In genomic region chr1:150557813-150558212, GRCh38 we compare ENCODE assay signal across 22 cellular contexts. TPM values are rescaled to one million over a fixed set of nuclear protein-coding genes. Genes with fewer than 3 reads are reported as not detected.
DNase-seq lines count a peak whose midpoint lies in the region; ATAC-seq and TF ChIP-seq lines count a peak whose summit lies in the region.
"Had no signal": no experiment of that assay in that cellular context is flagged by ENCODE, and none has a peak within 500 bp of the region (broad histone marks: within the 10 kb centered on the region; RNA-seq: fewer than 3 reads in every experiment).

No MANE protein-coding gene starts in this region.

- ATAC-seq in gastrocnemius medialis (no peak), GM21447 (IDR thresholded peaks at IDR 0.05; ENCODE audit: unreplicated experiment) (no peak), HG03442 (IDR thresholded peaks at IDR 0.05; ENCODE audit: unreplicated experiment) (no peak)
- ATAC-seq: sciatic nerve had no signal

- peaks cover 36 to 37% of the 10 kb centered on the region in 2 donors for H3K4me1 ChIP-seq in gastrocnemius medialis

- H3K4me3 Mint-ChIP-seq in immature natural killer cell, result no peak overlapping the region
- H3K4me3 Mint-ChIP-seq: CD8-positive, alpha-beta memory T cell; T-helper 1 cell treated with Interleukin-12 subunit alpha and Interleukin-12 subunit beta and Interleukin-4 antibody, amounts not matched to agents 30 μg/mL and 1 μg/mL, for 36 hours had no signal

- no peak overlapping the region for H3K4me3 ChIP-seq in gastrocnemius medialis
- H3K4me3 ChIP-seq: GM23248, SJSA1 had no signal

- no peak for TF ChIP-seq POLR2A in gastrocnemius medialis (IDR thresholded peaks at IDR 0.05)

- no peak for TF ChIP-seq CTCF in gastrocnemius medialis (IDR thresholded peaks at IDR 0.05 in 4 of 5, conservative IDR thresholded peaks at IDR 0.05 in 1 of 5)

- no peaks in the 10 kb centered on the region for H3K9me3 Mint-ChIP-seq in immature natural killer cell
- H3K9me3 Mint-ChIP-seq: CD8-positive, alpha-beta memory T cell; naive B cell; T-helper 1 cell treated with Interleukin-12 subunit alpha and Interleukin-12 subunit beta and Interleukin-4 antibody, amounts not matched to agents 30 μg/mL and 1 μg/mL, for 36 hours had no signal

- H3K27ac ChIP-seq in gastrocnemius medialis, result peak overlapping the region; percentile 100
- H3K27ac ChIP-seq: GM23248, SJSA1 had no signal

- no peaks in the 10 kb centered on the region for H3K9me3 ChIP-seq in gastrocnemius medialis
- H3K9me3 ChIP-seq: SJSA1 had no signal

- H3K27ac Mint-ChIP-seq in immature natural killer cell, result no peak overlapping the region
- H3K27ac Mint-ChIP-seq: CD8-positive, alpha-beta memory T cell; T-helper 1 cell treated with Interleukin-12 subunit alpha and Interleukin-12 subunit beta and Interleukin-4 antibody, amounts not matched to agents 30 μg/mL and 1 μg/mL, for 36 hours had no signal

- in situ Hi-C loops in gastrocnemius medialis (cut with MboI; ENCODE audit: low sequenced_read_pairs in 4 of 4), result loop anchor here in 1 of 4 donors (5.0 kb wide), 1 partner anchor 64 kb away; no protein-coding TSS in a partner anchor

- peaks cover 3 to 4% (median 4%) of the 10 kb centered on the region in 3 donors for H3K27me3 Mint-ChIP-seq in immature natural killer cell (ENCODE audit: low read depth in 3 of 3)
- H3K27me3 Mint-ChIP-seq: naive B cell had no signal

- H3K4me1 Mint-ChIP-seq in immature natural killer cell, result peaks cover 29 to 32% of the 10 kb centered on the region in 2 donors

- no peaks in the 10 kb centered on the region for H3K36me3 ChIP-seq in gastrocnemius medialis
- H3K36me3 ChIP-seq: SJSA1 had no signal

- H3K27me3 ChIP-seq in gastrocnemius medialis, result no peaks in the 10 kb centered on the region
- H3K27me3 ChIP-seq: SJSA1 had no signal

- intact Hi-C loops in gastrocnemius medialis (cut with DNase I; ENCODE audit: low total_unique reads), result no loop called here

- H3K36me3 Mint-ChIP-seq in immature natural killer cell, result no peaks in the 10 kb centered on the region
- H3K36me3 Mint-ChIP-seq: naive B cell had no signal

- DNase-seq in D341Med (ENCODE audit: low spot score), result peak; percentile 29
- peak; percentile 4 for DNase-seq in dermis blood vessel endothelial cell
- DNase-seq in gastrocnemius medialis, result no peak
- no peak for DNase-seq in immature natural killer cell
- DNase-seq: activated CD4-positive, alpha-beta T cell treated with anti-CD3 and anti-CD28 coated beads, Interleukin-2, amount 50 U/mL, for 48 hours; activated naive CD4-positive, alpha-beta T cell; amygdala; caudate nucleus; CD8-positive, alpha-beta memory T cell; DMS53; erythroblast; GF-D8; GM23248; kidney; mesendoderm; naive B cell; NCI-H510A had no signal

RNA-seq across cellular contexts. Expression of gene ADAMTSL4, which starts 8.6 kb away (rescaled TPM):
- total RNA-seq in dermis blood vessel endothelial cell (0.17 and 0.60 TPM in 2 replicates), gastrocnemius medialis (10 to 100 TPM in 2 of 4 donors, 1 to 10 TPM in 2; 5.6 to 30.0 (median 10.7) TPM)
- not detected for polyA plus RNA-seq in immature natural killer cell
- polyA plus RNA-seq: CD8-positive, alpha-beta memory T cell had no signal

RNA-seq across cellular contexts. Expression of gene MCL1, which starts 21.6 kb away (rescaled TPM):
- total RNA-seq in dermis blood vessel endothelial cell (223 and 316 TPM in 2 replicates), gastrocnemius medialis (100 to 1,000 TPM; 136 to 199 (median 176) TPM)
- polyA plus RNA-seq in immature natural killer cell, result 100 to 1,000 TPM in 1 of 3 donors, 10 to 100 TPM in 2; 44.2 to 113 (median 73.0) TPM

RNA-seq across cellular contexts. Expression of gene FALEC, which starts 42.3 kb away (rescaled TPM):
- total RNA-seq in dermis blood vessel endothelial cell (not detected in 2 replicates), gastrocnemius medialis (not detected)
- polyA plus RNA-seq in immature natural killer cell, result not detected
- total RNA-seq: CD8-positive, alpha-beta memory T cell; GM23248; kidney; sciatic nerve; SJSA1 had no signal
- polyA plus RNA-seq: CD8-positive, alpha-beta memory T cell had no signal

RNA-seq across cellular contexts. Expression of gene ECM1, which starts 49.9 kb away (rescaled TPM):
- total RNA-seq in dermis blood vessel endothelial cell (0.19 and 0.34 TPM in 2 replicates), gastrocnemius medialis (1 to 10 TPM; 1.5 to 8.5 (median 5.6) TPM)
- polyA plus RNA-seq in immature natural killer cell, result not detected

Comparison
In these comparisons a context has a peak if more than half of its experiments do, and no peak if none do; other contexts are left out.
1. DNase-seq: peak in D341Med (single experiment) and dermis blood vessel endothelial cell (single experiment); none in gastrocnemius medialis (0 of 2) and immature natural killer cell (0 of 3).